Comparison of ENCODE assay signal across 8 cellular contexts in genomic region chr2:224576098-224576715, GRCh38. TPM values are rescaled to one million over a fixed set of nuclear protein-coding genes. Genes with fewer than 3 reads are reported as not detected.
DNase-seq lines count a peak whose midpoint lies in the region; ATAC-seq and TF ChIP-seq lines count a peak whose summit lies in the region.

No MANE protein-coding gene starts in this region.

- POLR2A ChIA-PET in activated B cell treated with CpG ODN at 0.5 μM for 24 hours (lab: Charles Lee), result interaction anchor here (0.6 to 2.6 kb wide), 2 partner anchors 9 to 55 kb away, joined by 3 to 13 read pairs; partner anchors contain the start of gene CUL3

- ATAC-seq in GM19351 (IDR thresholded peaks at IDR 0.05; ENCODE audit: unreplicated experiment), result peak; percentile 70
- ATAC-seq in HG03060 (IDR thresholded peaks at IDR 0.05; ENCODE audit: low read depth, unreplicated experiment), result peak; percentile 57
- peak; percentile 51 for ATAC-seq in activated B cell treated with CpG ODN at 0.5 μM for 24 hours (ENCODE audit: low read depth)

- DNase-seq in CD14-positive monocyte (ENCODE audit: low spot score) (no peak), activated B cell treated with CpG ODN at 0.5 μM for 24 hours (no peak), NCI-H1048 (lab: John Stamatoyannopoulos, UW) (no peak), NCI-H187 (lab: John Stamatoyannopoulos, UW) (no peak), amniotic stem cell (lab: John Stamatoyannopoulos, UW) (no peak), LoVo (ENCODE audit: low spot score) (no peak)

- peaks cover 0 to 1% (median 0%) of the 10 kb centered on the region in 7 donors for H3K9me3 Mint-ChIP-seq in CD14-positive monocyte
- H3K9me3 Mint-ChIP-seq in activated B cell treated with CpG ODN at 0.5 μM for 24 hours, result no peaks in the 10 kb centered on the region

- no peak for TF ChIP-seq CTCF in CD14-positive monocyte (IDR thresholded peaks at IDR 0.05)
- TF ChIP-seq CTCF in activated B cell treated with CpG ODN at 0.5 μM for 24 hours (IDR thresholded peaks at IDR 0.05), result no peak

- intact Hi-C loops in CD14-positive monocyte (cut with micrococcal nuclease), result no loop called here
- intact Hi-C loops in activated B cell treated with CpG ODN at 0.5 μM for 24 hours (cut with micrococcal nuclease), result loop anchor here (1.0 to 5.0 kb wide), 3 partner anchors 8 to 34 kb away; no protein-coding TSS in a partner anchor

- H3K4me1 Mint-ChIP-seq in CD14-positive monocyte (peaks cover 76% of the 10 kb centered on the region), activated B cell treated with CpG ODN at 0.5 μM for 24 hours (peaks cover 93% of the 10 kb centered on the region)

- H3K27me3 Mint-ChIP-seq in CD14-positive monocyte (ENCODE audit: low read depth in 3 of 3) (no peaks in the 10 kb centered on the region), activated B cell treated with CpG ODN at 0.5 μM for 24 hours (no peaks in the 10 kb centered on the region)

- peak overlapping the region; percentile 7 to 67 (median 53) for H3K27ac Mint-ChIP-seq in CD14-positive monocyte
- H3K27ac Mint-ChIP-seq in activated B cell treated with CpG ODN at 0.5 μM for 24 hours, result peak overlapping the region; percentile 9

- peak overlapping the region in 1 of 2 donors; percentile 16 for H3K4me3 Mint-ChIP-seq in CD14-positive monocyte
- H3K4me3 Mint-ChIP-seq in activated B cell treated with CpG ODN at 0.5 μM for 24 hours, result peak overlapping the region; percentile 52

- CTCF ChIA-PET in activated B cell treated with CpG ODN at 0.5 μM for 24 hours (lab: Charles Lee), result no interaction called here

- H3K36me3 Mint-ChIP-seq in CD14-positive monocyte (peaks cover 0 to 12% of the 10 kb centered on the region in 2 donors), activated B cell treated with CpG ODN at 0.5 μM for 24 hours (ENCODE audit: low read depth) (peaks cover 27% of the 10 kb centered on the region)

RNA-seq across cellular contexts. Expression of gene CUL3, which starts 9.0 kb away (rescaled TPM):
- polyA plus RNA-seq in CD14-positive monocyte, result 10 to 100 TPM; 12.3 to 12.9 TPM
- total RNA-seq in activated B cell treated with CpG ODN at 0.5 μM for 24 hours, result 99.4 and 114 TPM in 2 replicates
